ENCODE assay signal across 14 cellular contexts in the genomic region with DNA sequence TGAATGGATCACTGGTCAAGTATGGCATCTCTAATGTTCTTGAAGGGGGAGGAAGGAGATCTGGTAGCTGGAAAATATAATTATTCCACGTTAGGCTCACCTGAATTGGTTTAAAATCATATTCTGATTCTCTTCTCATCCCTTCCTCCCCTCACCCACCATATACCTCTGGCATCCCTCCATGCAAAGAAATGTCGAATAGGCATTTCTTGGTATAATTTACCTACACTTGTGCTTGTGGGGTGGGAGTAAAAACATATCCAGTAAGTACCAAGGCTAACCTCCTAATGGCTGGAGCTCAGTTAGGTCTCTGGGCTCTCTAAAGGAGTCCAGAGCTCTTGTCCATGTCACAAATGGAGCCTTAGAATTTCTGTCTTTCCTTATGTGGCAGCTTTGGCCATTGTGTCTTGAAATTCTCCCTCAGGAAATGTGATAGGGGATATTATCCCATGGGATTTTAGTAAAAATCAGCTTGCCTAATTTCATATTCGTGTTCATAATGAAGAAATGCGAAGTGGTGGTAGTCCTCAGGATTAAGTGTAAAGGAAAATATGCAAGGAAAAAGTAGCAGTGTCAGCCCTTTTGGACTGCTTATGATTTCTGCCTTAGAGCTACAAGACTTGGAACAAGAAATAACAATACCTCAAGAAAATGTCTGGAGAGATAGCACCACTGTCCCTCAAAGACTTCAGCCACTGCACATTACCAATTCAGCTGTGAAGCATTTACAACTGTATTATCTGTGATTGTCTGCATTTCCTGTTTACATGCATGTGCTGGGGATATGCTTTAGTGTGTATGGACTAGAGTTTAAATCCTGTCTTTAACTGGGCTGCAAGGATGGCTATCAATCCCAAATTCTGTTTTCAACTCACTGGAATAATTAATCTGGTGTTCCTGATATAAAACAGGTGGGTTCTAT.
"Had no signal": no experiment of that assay in that cellular context is flagged by ENCODE, and none has a peak within 500 bp of the region (broad histone marks: within the 10 kb centered on the region; RNA-seq: fewer than 3 reads in every experiment).

No MANE protein-coding gene starts in this region.

- H3K9me3 ChIP-seq: esophagus muscularis mucosa, left lung had no signal

- H3K27me3 Mint-ChIP-seq: activated CD8-positive, alpha-beta T cell treated with anti-CD3 and anti-CD28 coated beads for 36 hours; activated naive CD4-positive, alpha-beta T cell treated with anti-CD3 and anti-CD28 coated beads, Interleukin-2, amount 50 U/mL, for 24 hours; activated T-helper 17 cell treated with anti-CD3 and anti-CD28 coated beads, Interleukin-2, amount 50 U/mL, for 72 hours; stimulated activated naive CD8-positive, alpha-beta T cell treated with anti-CD3 and anti-CD28 coated beads, Interleukin-15, Interleukin-2, amounts not matched to agents 100 ng/mL and 50 ng/mL, for 24 hours had no signal

- DNase-seq: activated CD4-positive, CD25-positive, alpha-beta regulatory T cell treated with anti-CD3 and anti-CD28 coated beads, Interleukin-2, amount 50 U/mL, for 72 hours; activated CD8-positive, alpha-beta memory T cell treated with anti-CD3 and anti-CD28 coated beads, Interleukin-2, amount 50 U/mL, for 4 hours; activated CD8-positive, alpha-beta T cell treated with anti-CD3 and anti-CD28 coated beads for 36 hours; dorsolateral prefrontal cortex; islet precursor cell; left lung; stimulated activated CD4-positive, alpha-beta T cell treated with anti-CD3 and anti-CD28 coated beads, Interleukin-12 subunit alpha, Interleukin-12 subunit beta, amount 100 ng/mL, for 4 hours; stimulated activated CD4-positive, alpha-beta T cell treated with anti-CD3 and anti-CD28 coated beads, Interleukin-4, amount 100 ng/mL, for 1 hour; SW 1271 had no signal

- H3K4me1 Mint-ChIP-seq: activated naive CD4-positive, alpha-beta T cell treated with anti-CD3 and anti-CD28 coated beads, Interleukin-2, amount 50 U/mL, for 24 hours; activated T-helper 17 cell treated with anti-CD3 and anti-CD28 coated beads, Interleukin-2, amount 50 U/mL, for 72 hours had no signal

- H3K4me3 ChIP-seq: dorsolateral prefrontal cortex, esophagus muscularis mucosa, left lung had no signal

- H3K27me3 ChIP-seq: dorsolateral prefrontal cortex, esophagus muscularis mucosa, left lung had no signal

- FAIRE-seq: endometrium had no signal

- H3K27ac ChIP-seq: dorsolateral prefrontal cortex, esophagus muscularis mucosa, left lung had no signal

- H3K4me1 ChIP-seq: esophagus muscularis mucosa, left lung had no signal

- ATAC-seq: activated CD8-positive, alpha-beta T cell treated with anti-CD3 and anti-CD28 coated beads for 36 hours; activated T-helper 17 cell treated with anti-CD3 and anti-CD28 coated beads, Interleukin-2, amount 50 U/mL, for 72 hours; left lung had no signal

- H3K27ac Mint-ChIP-seq: activated CD8-positive, alpha-beta T cell treated with anti-CD3 and anti-CD28 coated beads for 36 hours; activated naive CD4-positive, alpha-beta T cell treated with anti-CD3 and anti-CD28 coated beads, Interleukin-2, amount 50 U/mL, for 24 hours; activated T-helper 17 cell treated with anti-CD3 and anti-CD28 coated beads, Interleukin-2, amount 50 U/mL, for 72 hours had no signal

- H3K9me3 Mint-ChIP-seq: activated CD8-positive, alpha-beta T cell treated with anti-CD3 and anti-CD28 coated beads for 36 hours; activated naive CD4-positive, alpha-beta T cell treated with anti-CD3 and anti-CD28 coated beads, Interleukin-2, amount 50 U/mL, for 24 hours; activated T-helper 17 cell treated with anti-CD3 and anti-CD28 coated beads, Interleukin-2, amount 50 U/mL, for 72 hours; stimulated activated naive CD8-positive, alpha-beta T cell treated with anti-CD3 and anti-CD28 coated beads, Interleukin-15, Interleukin-2, amounts not matched to agents 100 ng/mL and 50 ng/mL, for 24 hours had no signal

- H3K4me3 Mint-ChIP-seq: activated CD8-positive, alpha-beta T cell treated with anti-CD3 and anti-CD28 coated beads for 36 hours; activated naive CD4-positive, alpha-beta T cell treated with anti-CD3 and anti-CD28 coated beads, Interleukin-2, amount 50 U/mL, for 24 hours; activated T-helper 17 cell treated with anti-CD3 and anti-CD28 coated beads, Interleukin-2, amount 50 U/mL, for 72 hours; stimulated activated naive CD8-positive, alpha-beta T cell treated with anti-CD3 and anti-CD28 coated beads, Interleukin-15, Interleukin-2, amounts not matched to agents 100 ng/mL and 50 ng/mL, for 24 hours had no signal
